Comparison of ENCODE assay signal across 2 cellular contexts in the genomic region with DNA sequence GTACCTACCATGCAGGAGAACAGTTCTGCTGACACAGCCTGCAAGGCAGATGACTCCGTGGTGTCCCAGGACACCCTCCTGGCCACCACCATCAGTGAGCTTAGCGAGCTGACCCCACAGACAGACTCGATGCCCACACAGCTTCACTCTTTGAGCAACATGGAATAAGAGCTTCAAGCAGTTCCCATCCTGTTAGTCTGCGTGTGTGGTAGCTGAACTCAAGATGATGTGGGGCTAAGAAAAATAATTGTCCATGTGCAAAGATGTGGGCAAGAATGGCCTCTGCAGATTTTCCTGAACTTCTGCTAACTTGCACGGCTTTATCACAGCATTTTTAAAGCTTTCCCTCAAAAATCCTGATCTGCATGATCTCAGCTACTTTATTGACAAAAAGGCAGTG.
A peak's percentile ranks its signal among the peaks of the same experiment; 100 is the strongest.
TF ChIP-seq lines count a peak whose summit lies in the region.

No MANE protein-coding gene starts in this region.

TF ChIP-seq in HepG2, 621 proteins besides CTCF, POLR2A, EP300 and RAD21:
- TF ChIP-seq NCOA1 (CRISPR knock-in tag; IDR thresholded peaks at IDR 0.05) = no peak
- TF ChIP-seq SOX5 (CRISPR knock-in tag; IDR thresholded peaks at IDR 0.05; ENCODE audit: borderline replicate concordance) = no peak
- TF ChIP-seq ZNF672 (CRISPR knock-in tag; IDR thresholded peaks at IDR 0.05) = 0 out of 2 replicates have a peak, but pooled peaks have one; percentile 40
- TF ChIP-seq ZNF790 (CRISPR knock-in tag; IDR thresholded peaks at IDR 0.05; ENCODE audit: borderline replicate concordance) = no peak
- no peak for TF ChIP-seq ZNF460 (CRISPR knock-in tag; IDR thresholded peaks at IDR 0.05; ENCODE audit: borderline replicate concordance)
- no peak for TF ChIP-seq ZC3H4 (CRISPR knock-in tag; IDR thresholded peaks at IDR 0.05; ENCODE audit: borderline replicate concordance)
- TF ChIP-seq CENPT (CRISPR knock-in tag; IDR thresholded peaks at IDR 0.05; ENCODE audit: low read depth) = no peak
- TF ChIP-seq, protein P1, sequence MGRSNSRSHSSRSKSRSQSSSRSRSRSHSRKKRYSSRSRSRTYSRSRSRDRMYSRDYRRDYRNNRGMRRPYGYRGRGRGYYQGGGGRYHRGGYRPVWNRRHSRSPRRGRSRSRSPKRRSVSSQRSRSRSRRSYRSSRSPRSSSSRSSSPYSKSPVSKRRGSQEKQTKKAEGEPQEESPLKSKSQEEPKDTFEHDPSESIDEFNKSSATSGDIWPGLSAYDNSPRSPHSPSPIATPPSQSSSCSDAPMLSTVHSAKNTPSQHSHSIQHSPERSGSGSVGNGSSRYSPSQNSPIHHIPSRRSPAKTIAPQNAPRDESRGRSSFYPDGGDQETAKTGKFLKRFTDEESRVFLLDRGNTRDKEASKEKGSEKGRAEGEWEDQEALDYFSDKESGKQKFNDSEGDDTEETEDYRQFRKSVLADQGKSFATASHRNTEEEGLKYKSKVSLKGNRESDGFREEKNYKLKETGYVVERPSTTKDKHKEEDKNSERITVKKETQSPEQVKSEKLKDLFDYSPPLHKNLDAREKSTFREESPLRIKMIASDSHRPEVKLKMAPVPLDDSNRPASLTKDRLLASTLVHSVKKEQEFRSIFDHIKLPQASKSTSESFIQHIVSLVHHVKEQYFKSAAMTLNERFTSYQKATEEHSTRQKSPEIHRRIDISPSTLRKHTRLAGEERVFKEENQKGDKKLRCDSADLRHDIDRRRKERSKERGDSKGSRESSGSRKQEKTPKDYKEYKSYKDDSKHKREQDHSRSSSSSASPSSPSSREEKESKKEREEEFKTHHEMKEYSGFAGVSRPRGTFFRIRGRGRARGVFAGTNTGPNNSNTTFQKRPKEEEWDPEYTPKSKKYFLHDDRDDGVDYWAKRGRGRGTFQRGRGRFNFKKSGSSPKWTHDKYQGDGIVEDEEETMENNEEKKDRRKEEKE (IDR thresholded peaks at IDR 0.05) = no peak
- 0 out of 2 replicates have a peak, but pooled peaks have one; percentile 24 for TF ChIP-seq POLR2AphosphoS5 (IDR thresholded peaks at IDR 0.05; ENCODE audit: low read depth, low read length)
- no peak for TF ChIP-seq TGIF2 (CRISPR knock-in tag; IDR thresholded peaks at IDR 0.05)
- TF ChIP-seq TCF7 (IDR thresholded peaks at IDR 0.05; ENCODE audit: low read depth) = no peak
- TF ChIP-seq, protein P2, sequence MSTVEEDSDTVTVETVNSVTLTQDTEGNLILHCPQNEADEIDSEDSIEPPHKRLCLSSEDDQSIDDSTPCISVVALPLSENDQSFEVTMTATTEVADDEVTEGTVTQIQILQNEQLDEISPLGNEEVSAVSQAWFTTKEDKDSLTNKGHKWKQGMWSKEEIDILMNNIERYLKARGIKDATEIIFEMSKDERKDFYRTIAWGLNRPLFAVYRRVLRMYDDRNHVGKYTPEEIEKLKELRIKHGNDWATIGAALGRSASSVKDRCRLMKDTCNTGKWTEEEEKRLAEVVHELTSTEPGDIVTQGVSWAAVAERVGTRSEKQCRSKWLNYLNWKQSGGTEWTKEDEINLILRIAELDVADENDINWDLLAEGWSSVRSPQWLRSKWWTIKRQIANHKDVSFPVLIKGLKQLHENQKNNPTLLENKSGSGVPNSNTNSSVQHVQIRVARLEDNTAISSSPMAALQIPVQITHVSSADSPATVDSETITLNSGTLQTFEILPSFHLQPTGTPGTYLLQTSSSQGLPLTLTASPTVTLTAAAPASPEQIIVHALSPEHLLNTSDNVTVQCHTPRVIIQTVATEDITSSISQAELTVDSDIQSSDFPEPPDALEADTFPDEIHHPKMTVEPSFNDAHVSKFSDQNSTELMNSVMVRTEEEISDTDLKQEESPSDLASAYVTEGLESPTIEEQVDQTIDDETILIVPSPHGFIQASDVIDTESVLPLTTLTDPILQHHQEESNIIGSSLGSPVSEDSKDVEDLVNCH (CRISPR knock-in tag; IDR thresholded peaks at IDR 0.05) = no peak
- TF ChIP-seq, protein P3, sequence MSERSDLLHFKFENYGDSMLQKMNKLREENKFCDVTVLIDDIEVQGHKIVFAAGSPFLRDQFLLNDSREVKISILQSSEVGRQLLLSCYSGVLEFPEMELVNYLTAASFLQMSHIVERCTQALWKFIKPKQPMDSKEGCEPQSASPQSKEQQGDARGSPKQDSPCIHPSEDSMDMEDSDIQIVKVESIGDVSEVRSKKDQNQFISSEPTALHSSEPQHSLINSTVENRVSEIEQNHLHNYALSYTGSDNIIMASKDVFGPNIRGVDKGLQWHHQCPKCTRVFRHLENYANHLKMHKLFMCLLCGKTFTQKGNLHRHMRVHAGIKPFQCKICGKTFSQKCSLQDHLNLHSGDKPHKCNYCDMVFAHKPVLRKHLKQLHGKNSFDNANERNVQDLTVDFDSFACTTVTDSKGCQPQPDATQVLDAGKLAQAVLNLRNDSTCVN (CRISPR knock-in tag; IDR thresholded peaks at IDR 0.05; ENCODE audit: borderline replicate concordance) = no peak
- TF ChIP-seq ZNF780A (CRISPR knock-in tag; IDR thresholded peaks at IDR 0.05) = 0 out of 2 replicates have a peak, but pooled peaks have one; percentile 50
- TF ChIP-seq SP4 (CRISPR knock-in tag; IDR thresholded peaks at IDR 0.05) = no peak
- peak; percentile 81 for TF ChIP-seq RBM22 (optimal IDR thresholded peaks at IDR 0.05; ENCODE audit: low read length)
- no peak for TF ChIP-seq EHMT2 (IDR thresholded peaks at IDR 0.05; ENCODE audit: borderline replicate concordance, low read depth, low read length)
- no peak for TF ChIP-seq NKX3-1 (CRISPR knock-in tag; IDR thresholded peaks at IDR 0.05)
- TF ChIP-seq SPEN (CRISPR knock-in tag; IDR thresholded peaks at IDR 0.05; ENCODE audit: low read depth) = no peak
- no peak for TF ChIP-seq ZNF557 (CRISPR knock-in tag; IDR thresholded peaks at IDR 0.05)
- no peak for TF ChIP-seq TOPORS (CRISPR knock-in tag; IDR thresholded peaks at IDR 0.05)
TF ChIP-seq in HepG2: peak in this region for 4.

TF ChIP-seq in K562, 482 proteins besides CTCF, POLR2A, EP300 and RAD21:
- TF ChIP-seq NFIC (IDR thresholded peaks at IDR 0.05) (0 out of 2 replicates have a peak, but pooled peaks have one; percentile 41), CBX5 (IDR thresholded peaks at IDR 0.05; ENCODE audit: borderline replicate concordance, low read depth) (no peak)
